Comparison of ENCODE assay signal across 22 cellular contexts in the genomic region with DNA sequence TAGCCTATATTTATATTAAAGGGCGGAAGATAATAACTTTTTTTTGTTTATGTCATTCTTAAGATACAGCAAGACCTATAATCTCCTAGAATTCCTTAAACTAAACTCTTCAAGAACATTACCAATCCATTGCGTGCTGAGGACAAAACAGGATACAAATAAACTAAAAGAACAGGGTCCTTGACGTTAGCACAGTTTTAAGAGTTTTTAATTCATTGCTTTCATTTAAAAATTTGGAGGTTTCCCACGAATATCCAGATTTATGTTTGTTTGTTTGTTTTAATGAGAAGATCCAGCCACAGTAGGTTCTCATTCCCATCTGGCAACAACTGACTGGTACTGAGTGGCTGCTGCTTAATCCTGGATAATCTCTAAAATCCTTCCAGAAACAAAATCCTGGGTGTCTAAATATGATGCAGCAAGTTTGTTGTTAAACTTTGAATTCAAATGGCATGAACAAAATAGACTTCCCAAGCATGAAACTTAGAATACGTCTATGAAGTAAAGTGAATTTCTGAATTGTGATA.
DNase-seq lines count a peak whose midpoint lies in the region; ATAC-seq, FAIRE-seq and TF ChIP-seq lines count a peak whose summit lies in the region.
"Had no signal": no experiment of that assay in that cellular context is flagged by ENCODE, and none has a peak within 500 bp of the region (broad histone marks: within the 10 kb centered on the region; RNA-seq: fewer than 3 reads in every experiment).

No MANE protein-coding gene starts in this region.

- no peak overlapping the region for H3K4me2 ChIP-seq in GM23338

- H3K79me2 ChIP-seq in GM23338 (replicated peaks; ENCODE audit: insufficient read depth), result no peaks in the 10 kb centered on the region

- no peaks in the 10 kb centered on the region for H4K20me1 ChIP-seq in GM23338 (replicated peaks; ENCODE audit: insufficient read depth)

- no peak for ATAC-seq in GM23338
- ATAC-seq in HG02798 (IDR thresholded peaks at IDR 0.05; ENCODE audit: poor library complexity, unreplicated experiment), result no peak
- ATAC-seq: body of pancreas, left colon had no signal

- H3K4me1 Mint-ChIP-seq in chondrocyte (ENCODE audit: low read depth) (peaks cover 29% of the 10 kb centered on the region), GM23338 (peaks cover 13% of the 10 kb centered on the region; the same call in 2 of the 3 replicates)

- H3K36me3 Mint-ChIP-seq in chondrocyte (ENCODE audit: low read depth), result peaks cover 3% of the 10 kb centered on the region
- H3K36me3 Mint-ChIP-seq in GM23338 (ENCODE audit: low read depth), result 0 out of 3 replicates have a peak, but pooled peaks cover 3% of the 10 kb centered on the region

- no peaks in the 10 kb centered on the region for H3K27me3 ChIP-seq in WERI-Rb-1 (ENCODE audit: insufficient read depth, low read depth, severe bottlenecking)
- no peaks in the 10 kb centered on the region for H3K27me3 ChIP-seq in layer of hippocampus (ENCODE audit: control insufficient read depth, insufficient read depth, low read length)
- H3K27me3 ChIP-seq in GM23338 (ENCODE audit: insufficient read depth), result no peaks in the 10 kb centered on the region
- H3K27me3 ChIP-seq: body of pancreas, testis had no signal

- TF ChIP-seq CTCF in WERI-Rb-1 (IDR thresholded peaks at IDR 0.05; ENCODE audit: low read depth, low read length), result no peak
- TF ChIP-seq CTCF in chondrocyte (IDR thresholded peaks at IDR 0.05), result no peak
- TF ChIP-seq CTCF in GM23338 (conservative IDR thresholded peaks at IDR 0.05; ENCODE audit: low read depth in 2 of 2), result no peak

- no peaks in the 10 kb centered on the region for H3K9me3 ChIP-seq in WERI-Rb-1 (ENCODE audit: severe bottlenecking)
- H3K9me3 ChIP-seq: body of pancreas, Caco-2, mucosa of descending colon, testis had no signal

- H3K27ac ChIP-seq in WERI-Rb-1, result peak overlapping the region; percentile 24
- peak overlapping the region; percentile 12 for H3K27ac ChIP-seq in layer of hippocampus (ENCODE audit: low read depth, low read length)
- H3K27ac ChIP-seq in substantia nigra (ENCODE audit: low read depth, low read length, poor library complexity, severe bottlenecking), result peak overlapping the region; percentile 31
- H3K27ac ChIP-seq in GM23338 (ENCODE audit: low read depth), result no peak overlapping the region
- H3K27ac ChIP-seq: testis had no signal

- H3K27me3 Mint-ChIP-seq in chondrocyte (ENCODE audit: low read depth), result no peaks in the 10 kb centered on the region
- H3K27me3 Mint-ChIP-seq in GM23338 (ENCODE audit: insufficient read depth, low read depth, poor library complexity), result no peaks in the 10 kb centered on the region
- H3K27me3 Mint-ChIP-seq: activated naive CD4-positive, alpha-beta T cell treated with anti-CD3 and anti-CD28 coated beads, Interleukin-2, amount 10 ng/mL, durations not matched to agents 7 days and 5 days; activated T-cell treated with anti-CD3 and anti-CD28 coated beads, Interleukin-2, amount 50 U/mL, for 24 hours had no signal

- DNase-seq in WERI-Rb-1, result no peak
- no peak for DNase-seq in substantia nigra (lab: John Stamatoyannopoulos, UW)
- DNase-seq in chondrocyte (ENCODE audit: low spot score), result no peak
- no peak for DNase-seq in GM23338 (ENCODE audit: low spot score)
- DNase-seq: activated CD4-positive, alpha-beta T cell treated with anti-CD3 and anti-CD28 coated beads, Interleukin-2, amount 50 U/mL, for 48 hours; activated naive CD4-positive, alpha-beta T cell treated with anti-CD3 and anti-CD28 coated beads, Interleukin-2, amount 10 ng/mL, durations not matched to agents 7 days and 5 days; activated T-cell treated with anti-CD3 and anti-CD28 coated beads, Interleukin-2, amount 50 U/mL, for 24 hours; body of pancreas; Caco-2; EL; foreskin melanocyte; left colon; mucosa of descending colon; NCI-H1436; NCI-H2171 treated with DMSO at 0.1 percent for 48 hours; SHP77; T-helper 1 cell; testis had no signal

- H2AFZ ChIP-seq in GM23338, result no peak overlapping the region

- H3K36me3 ChIP-seq in WERI-Rb-1 (no peaks in the 10 kb centered on the region), GM23338 (ENCODE audit: insufficient read depth) (no peaks in the 10 kb centered on the region)

- FAIRE-seq in G401.6 (lab: Jason Lieb, UNC), result peak; percentile 85
- FAIRE-seq: H1 had no signal

- H3K9me3 Mint-ChIP-seq in chondrocyte (ENCODE audit: low read depth), result peaks cover 8% of the 10 kb centered on the region
- H3K9me3 Mint-ChIP-seq in GM23338, result no peaks in the 10 kb centered on the region

- no peaks in the 10 kb centered on the region for H3K9me2 ChIP-seq in GM23338 (ENCODE audit: insufficient read depth)

- H3K4me3 ChIP-seq in WERI-Rb-1 (ENCODE audit: low read depth, low read length) (no peak overlapping the region), GM23338 (no peak overlapping the region)
- H3K4me3 ChIP-seq: body of pancreas, mucosa of descending colon, testis had no signal

- H3K27ac Mint-ChIP-seq in chondrocyte (ENCODE audit: unreplicated experiment), result no peak overlapping the region
- H3K27ac Mint-ChIP-seq in GM23338, result no peak overlapping the region

- no peaks in the 10 kb centered on the region for H3F3A ChIP-seq in GM23338 (replicated peaks; ENCODE audit: low read depth)

- no peaks in the 10 kb centered on the region for H3K4me1 ChIP-seq in GM23338 (ENCODE audit: insufficient read depth)
- H3K4me1 ChIP-seq: body of pancreas, Caco-2, testis had no signal

- H3K4me3 Mint-ChIP-seq in chondrocyte (ENCODE audit: unreplicated experiment) (no peak overlapping the region), GM23338 (no peak overlapping the region)

TF ChIP-seq in GM23338, 12 proteins besides CTCF, POLR2A, EP300 and RAD21:
- TF ChIP-seq STAT1 (IDR thresholded peaks at IDR 0.05; ENCODE audit: unreplicated experiment) (no peak), EZH2phosphoT487 (IDR thresholded peaks at IDR 0.05; ENCODE audit: unreplicated experiment) (no peak), EZH2 (IDR thresholded peaks at IDR 0.05; ENCODE audit: low read depth, unreplicated experiment) (no peak), ZNF331 (CRISPR knock-in tag; IDR thresholded peaks at IDR 0.05; ENCODE audit: low read depth) (no peak), JUNB (IDR thresholded peaks at IDR 0.05; ENCODE audit: unreplicated experiment) (no peak), CREB1 (CRISPR knock-in tag; IDR thresholded peaks at IDR 0.05; ENCODE audit: low read depth) (no peak), REST (IDR thresholded peaks at IDR 0.05; ENCODE audit: unreplicated experiment) (no peak), POLR2AphosphoS5 (IDR thresholded peaks at IDR 0.05; ENCODE audit: low read depth) (no peak)
TF ChIP-seq in GM23338: peak in this region for 0.
